In genomic region chr14:77031680-77032482, GRCh38 we compare ENCODE assay signal across 8 cellular contexts. TPM values are rescaled to one million over a fixed set of nuclear protein-coding genes. Genes with fewer than 3 reads are reported as not detected.
DNase-seq lines count a peak whose midpoint lies in the region; ATAC-seq and TF ChIP-seq lines count a peak whose summit lies in the region.

No MANE protein-coding gene starts in this region.

- peaks cover 55% of the 10 kb centered on the region for H3K4me1 Mint-ChIP-seq in activated naive CD4-positive, alpha-beta T cell treated with anti-CD3 and anti-CD28 coated beads for 36 hours (ENCODE audit: low read depth)

- CTCF ChIA-PET in activated naive CD4-positive, alpha-beta T cell treated with anti-CD3 and anti-CD28 coated beads for 36 hours (lab: Charles Lee): interaction anchor here (0.7 to 7.5 kb wide), 7 partner anchors 9 to 119 kb away, joined by 3 to 60 read pairs (median 4); no protein-coding TSS in a partner anchor

- TF ChIP-seq POLR2A in thyroid gland (IDR thresholded peaks at IDR 0.05): no peak

- H3K9me3 ChIP-seq in ascending aorta (no peaks in the 10 kb centered on the region), thyroid gland (no peaks in the 10 kb centered on the region)

- ATAC-seq in left colon: no peak
- no peak for ATAC-seq in GM19324 (IDR thresholded peaks at IDR 0.05; ENCODE audit: low FRiP score, unreplicated experiment)

- peaks cover 16% of the 10 kb centered on the region for H3K36me3 Mint-ChIP-seq in activated naive CD4-positive, alpha-beta T cell treated with anti-CD3 and anti-CD28 coated beads for 36 hours (ENCODE audit: low read depth)

- H3K4me3 ChIP-seq in ascending aorta (peak overlapping the region; percentile 41 to 67), thyroid gland (replicated peaks in 1 of 3) (no peak overlapping the region)

- H3K4me1 ChIP-seq in ascending aorta (peaks cover 10 to 52% of the 10 kb centered on the region in 2 donors), thyroid gland (peaks cover 43 to 76% of the 10 kb centered on the region in 2 donors)

- H3K27ac ChIP-seq in ascending aorta (peak overlapping the region; percentile 99 to 100), thyroid gland (peak overlapping the region; percentile 99 to 100 (median 99))

- H3K27ac Mint-ChIP-seq in activated naive CD4-positive, alpha-beta T cell treated with anti-CD3 and anti-CD28 coated beads for 36 hours: peak overlapping the region; percentile 95

- H3K27me3 Mint-ChIP-seq in activated naive CD4-positive, alpha-beta T cell treated with anti-CD3 and anti-CD28 coated beads for 36 hours (ENCODE audit: low read depth): no peaks in the 10 kb centered on the region

- H3K36me3 ChIP-seq in ascending aorta (no peaks in the 10 kb centered on the region), thyroid gland (peaks cover 0 to 2% of the 10 kb centered on the region in 2 donors)

- no peaks in the 10 kb centered on the region for H3K27me3 ChIP-seq in ascending aorta
- no peaks in the 10 kb centered on the region for H3K27me3 ChIP-seq in thyroid gland

- no peaks in the 10 kb centered on the region for H3K9me3 Mint-ChIP-seq in activated naive CD4-positive, alpha-beta T cell treated with anti-CD3 and anti-CD28 coated beads for 36 hours

- 47 to 49% methylated on average over 8 to 9 of the region's 9 CpGs for WGBS in thyroid gland, 2 donors

- intact Hi-C loops in activated naive CD4-positive, alpha-beta T cell treated with anti-CD3 and anti-CD28 coated beads for 36 hours (cut with micrococcal nuclease): loop anchor here (1.0 to 2.0 kb wide), 2 partner anchors 8 to 289 kb away; partner anchors contain the start of genes GSTZ1 and POMT2
- intact Hi-C loops in ascending aorta (cut with DNase I) (loop anchor here (2.0 to 10.0 kb wide), 2 partner anchors 113 to 267 kb away; partner anchors contain the start of gene VASH1), left colon (cut with DNase I, micrococcal nuclease) (no loop called here), thyroid gland (cut with DNase I) (no loop called here)

- peak overlapping the region; percentile 83 for H3K4me3 Mint-ChIP-seq in activated naive CD4-positive, alpha-beta T cell treated with anti-CD3 and anti-CD28 coated beads for 36 hours

- peak; percentile 53 for DNase-seq in activated naive CD4-positive, alpha-beta T cell treated with anti-CD3 and anti-CD28 coated beads for 36 hours
- no peak for DNase-seq in activated naive CD4-positive, alpha-beta T cell treated with anti-CD3 and anti-CD28 coated beads, Interleukin-2, amount 50 U/mL, for 16 hours
- no peak for DNase-seq in ascending aorta (ENCODE audit: low spot score in 2 of 2)
- DNase-seq in left colon: peak; percentile 17 to 61
- peak; percentile 39 to 47 for DNase-seq in thyroid gland
- DNase-seq in activated gamma-delta T cell (lab: John Stamatoyannopoulos, UW): no peak
- no peak for DNase-seq in effector CD4-positive, alpha-beta T cell

- TF ChIP-seq CTCF in ascending aorta (IDR thresholded peaks at IDR 0.05): peak in 1 of 3 experiments; percentile 13
- no peak for TF ChIP-seq CTCF in thyroid gland (IDR thresholded peaks at IDR 0.05)

RNA-seq across cellular contexts. Expression of gene IRF2BPL, which starts 3.4 kb away (rescaled TPM):
- total RNA-seq in activated naive CD4-positive, alpha-beta T cell treated with anti-CD3 and anti-CD28 coated beads for 36 hours: 10 to 100 TPM; 34.8 to 35.2 TPM
- 68.1 TPM for total RNA-seq in ascending aorta
- 10 to 100 TPM; 15.5 to 25.5 TPM for total RNA-seq in left colon
- total RNA-seq in thyroid gland: 100 to 1,000 TPM in 1 of 4 donors, 10 to 100 TPM in 3; 43.9 to 103 (median 78.4) TPM

Comparison
In these comparisons a context has a peak if more than half of its experiments do, and no peak if none do; other contexts are left out.
1. DNase-seq: peak in activated naive CD4-positive, alpha-beta T cell treated with anti-CD3 and anti-CD28 coated beads for 36 hours (single experiment), left colon (2 of 2) and thyroid gland (2 of 2); none in activated naive CD4-positive, alpha-beta T cell treated with anti-CD3 and anti-CD28 coated beads, Interleukin-2, amount 50 U/mL, for 16 hours (single experiment), ascending aorta (0 of 2), activated gamma-delta T cell (single experiment) and effector CD4-positive, alpha-beta T cell (single experiment).
2. H3K4me3 ChIP-seq: peak in ascending aorta (2 of 2); none in thyroid gland (0 of 3).
3. intact Hi-C loops: an anchor here in activated naive CD4-positive, alpha-beta T cell treated with anti-CD3 and anti-CD28 coated beads for 36 hours (1.0 to 2.0 kb wide) and ascending aorta (2.0 to 10.0 kb wide); none called in left colon and thyroid gland.